10 cellular contexts compared by ENCODE assay signal in genomic region chr1:101314244-101314643, GRCh38.
DNase-seq lines count a peak whose midpoint lies in the region; ATAC-seq and TF ChIP-seq lines count a peak whose summit lies in the region.
"Had no signal": no experiment of that assay in that cellular context is flagged by ENCODE, and none has a peak within 500 bp of the region (broad histone marks: within the 10 kb centered on the region; RNA-seq: fewer than 3 reads in every experiment).

No MANE protein-coding gene starts in this region.

- H3K36me3 Mint-ChIP-seq in CD4-positive, alpha-beta T cell (ENCODE audit: low read depth), result no peaks in the 10 kb centered on the region
- H3K36me3 Mint-ChIP-seq in activated T-helper 2 cell treated with anti-CD3 and anti-CD28 coated beads, Interferon-gamma antibody, Interleukin-2, Interleukin-4, amounts not matched to agents 10 μg/mL and 5 μg/mL and 100 μg/mL, durations not matched to agents 14 hours and 24 hours and 36 hours (ENCODE audit: low read depth), result no peaks in the 10 kb centered on the region

- no peaks in the 10 kb centered on the region for H3K27me3 Mint-ChIP-seq in CD4-positive, alpha-beta T cell
- H3K27me3 Mint-ChIP-seq in activated T-helper 2 cell treated with anti-CD3 and anti-CD28 coated beads, Interferon-gamma antibody, Interleukin-2, Interleukin-4, amounts not matched to agents 10 μg/mL and 5 μg/mL and 100 μg/mL, durations not matched to agents 14 hours and 24 hours and 36 hours (ENCODE audit: low read depth), result peaks cover 33% of the 10 kb centered on the region

- H3K9me3 ChIP-seq in CD4-positive, alpha-beta T cell (ENCODE audit: control insufficient read depth, low read length), result no peaks in the 10 kb centered on the region
- H3K9me3 ChIP-seq: esophagus muscularis mucosa had no signal

- intact Hi-C loops in CD4-positive, alpha-beta T cell (cut with DNase I, micrococcal nuclease), result loop anchor here in 1 of 2 experiments (2.0 to 10.0 kb wide), 2 partner anchors 21 to 141 kb away; no protein-coding TSS in a partner anchor
- intact Hi-C loops in activated T-helper 2 cell treated with anti-CD3 and anti-CD28 coated beads, Interferon-gamma antibody, Interleukin-2, Interleukin-4, amounts not matched to agents 10 μg/mL and 5 μg/mL and 100 μg/mL, durations not matched to agents 14 hours and 24 hours and 36 hours (cut with micrococcal nuclease), result no loop called here
- intact Hi-C loops in posterior vena cava (cut with DNase I), result loop anchor here in 1 of 2 donors (10.0 kb wide), 1 partner anchor 1989 kb away; no protein-coding TSS in a partner anchor

- no peak overlapping the region for H3K27ac ChIP-seq in CD4-positive, alpha-beta T cell (ENCODE audit: low read depth, low read length)
- H3K27ac ChIP-seq: esophagus muscularis mucosa had no signal

- no peak for TF ChIP-seq CTCF in CD4-positive, alpha-beta T cell (IDR thresholded peaks at IDR 0.05)
- TF ChIP-seq CTCF in cardiac fibroblast (IDR thresholded peaks at IDR 0.05; ENCODE audit: low read depth, low read length), result no peak

- H3K9me3 Mint-ChIP-seq in CD4-positive, alpha-beta T cell, result no peaks in the 10 kb centered on the region
- H3K9me3 Mint-ChIP-seq in activated T-helper 2 cell treated with anti-CD3 and anti-CD28 coated beads, Interferon-gamma antibody, Interleukin-2, Interleukin-4, amounts not matched to agents 10 μg/mL and 5 μg/mL and 100 μg/mL, durations not matched to agents 14 hours and 24 hours and 36 hours, result no peaks in the 10 kb centered on the region

- H3K4me3 ChIP-seq in cardiac fibroblast (replicated peaks in 1 of 2; ENCODE audit: low read depth in 2 of 2, low read length in 2 of 2), result no peak overlapping the region
- H3K4me3 ChIP-seq: esophagus muscularis mucosa had no signal

- POLR2A ChIA-PET in CD4-positive, alpha-beta T cell (lab: Charles Lee), result no interaction called here

- H3K27me3 ChIP-seq in CD4-positive, alpha-beta T cell (ENCODE audit: control insufficient read depth, insufficient read depth, low read length), result no peaks in the 10 kb centered on the region

- peaks cover 44% of the 10 kb centered on the region for H3K4me1 Mint-ChIP-seq in CD4-positive, alpha-beta T cell (ENCODE audit: low read depth)
- H3K4me1 Mint-ChIP-seq in activated T-helper 2 cell treated with anti-CD3 and anti-CD28 coated beads, Interferon-gamma antibody, Interleukin-2, Interleukin-4, amounts not matched to agents 10 μg/mL and 5 μg/mL and 100 μg/mL, durations not matched to agents 14 hours and 24 hours and 36 hours (ENCODE audit: low read depth), result peaks cover 45% of the 10 kb centered on the region

- no peak overlapping the region for H3K4me3 Mint-ChIP-seq in CD4-positive, alpha-beta T cell
- H3K4me3 Mint-ChIP-seq in activated T-helper 2 cell treated with anti-CD3 and anti-CD28 coated beads, Interferon-gamma antibody, Interleukin-2, Interleukin-4, amounts not matched to agents 10 μg/mL and 5 μg/mL and 100 μg/mL, durations not matched to agents 14 hours and 24 hours and 36 hours (ENCODE audit: low read depth), result no peak overlapping the region

- H3K27ac Mint-ChIP-seq in CD4-positive, alpha-beta T cell, result peak overlapping the region; percentile 96
- H3K27ac Mint-ChIP-seq in activated T-helper 2 cell treated with anti-CD3 and anti-CD28 coated beads, Interferon-gamma antibody, Interleukin-2, Interleukin-4, amounts not matched to agents 10 μg/mL and 5 μg/mL and 100 μg/mL, durations not matched to agents 14 hours and 24 hours and 36 hours, result no peak overlapping the region

- DNase-seq in CD4-positive, alpha-beta T cell, result no peak
- DNase-seq in cardiac fibroblast (ENCODE audit: low read depth in 2 of 2) (peak; percentile 19 to 64), NCI-H345 (lab: John Stamatoyannopoulos, UW) (no peak), T-helper 1 cell (no peak), posterior vena cava (ENCODE audit: low spot score) (no peak)
- DNase-seq in activated T-helper 2 cell treated with anti-CD3 and anti-CD28 coated beads, Interferon-gamma antibody, Interleukin-2, Interleukin-4, amounts not matched to agents 10 μg/mL and 5 μg/mL and 100 μg/mL, durations not matched to agents 14 hours and 24 hours and 36 hours (ENCODE audit: low spot score), result no peak
- DNase-seq: NCI-H1436 had no signal

- CTCF ChIA-PET in CD4-positive, alpha-beta T cell (lab: Charles Lee), result interaction anchor here (1.5 kb wide), 1 partner anchor 44 kb away, joined by 7 read pairs; no protein-coding TSS in a partner anchor

- ATAC-seq in CD4-positive, alpha-beta T cell (ENCODE audit: poor library complexity), result no peak
- ATAC-seq in GM19035 (IDR thresholded peaks at IDR 0.05; ENCODE audit: unreplicated experiment), result peak; percentile 37
- peak; percentile 56 for ATAC-seq in HG03432 (IDR thresholded peaks at IDR 0.05; ENCODE audit: unreplicated experiment)

Comparison
In these comparisons a context has a peak if more than half of its experiments do, and no peak if none do; other contexts are left out.
1. DNase-seq: peak in cardiac fibroblast (2 of 2); none in CD4-positive, alpha-beta T cell (0 of 10), NCI-H345 (single experiment), T-helper 1 cell (0 of 5), activated T-helper 2 cell treated with anti-CD3 and anti-CD28 coated beads, Interferon-gamma antibody, Interleukin-2, Interleukin-4, amounts not matched to agents 10 μg/mL and 5 μg/mL and 100 μg/mL, durations not matched to agents 14 hours and 24 hours and 36 hours (single experiment) and posterior vena cava (single experiment).